12 cellular contexts compared by ENCODE assay signal in the genomic region with DNA sequence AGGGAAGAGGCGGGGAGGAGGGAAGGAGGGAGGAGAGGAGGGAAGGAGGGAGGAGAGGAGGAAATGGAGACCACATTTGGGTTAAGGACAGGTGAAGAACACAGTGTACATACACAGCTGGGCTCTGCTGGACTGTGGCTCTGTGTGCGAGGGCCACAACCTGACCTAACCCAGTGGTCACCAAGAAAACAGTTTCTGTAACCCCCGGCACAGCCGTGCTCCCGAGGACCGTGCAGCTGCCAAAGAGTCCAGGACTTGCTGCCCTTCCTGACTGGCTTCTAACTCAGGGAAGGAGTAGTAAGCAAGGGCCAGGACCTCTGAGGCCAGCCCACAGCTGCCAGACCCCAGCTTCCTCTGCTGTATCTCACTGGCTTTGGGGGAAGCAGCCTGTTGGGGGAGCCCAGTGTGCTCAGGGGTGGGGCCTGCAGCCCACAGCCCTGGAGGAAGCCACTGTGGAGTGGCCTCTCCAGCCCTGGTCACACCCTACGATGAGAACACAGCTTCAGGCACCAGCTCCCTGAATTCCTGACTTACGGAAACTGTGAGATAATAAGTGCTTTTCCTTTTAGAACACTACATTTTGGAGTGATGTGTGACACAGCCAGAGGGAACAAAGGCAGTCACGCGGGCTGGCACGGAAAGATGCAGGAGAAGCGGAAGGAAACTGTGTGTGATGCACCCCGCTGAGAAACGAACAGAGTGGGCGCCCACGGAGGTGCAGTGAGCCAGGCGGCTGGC. TPM values are rescaled to one million over a fixed set of nuclear protein-coding genes. Genes with fewer than 3 reads are reported as not detected.
DNase-seq lines count a peak whose midpoint lies in the region; ATAC-seq and TF ChIP-seq lines count a peak whose summit lies in the region.
"Had no signal": no experiment of that assay in that cellular context is flagged by ENCODE, and none has a peak within 500 bp of the region (broad histone marks: within the 10 kb centered on the region; RNA-seq: fewer than 3 reads in every experiment).

No MANE protein-coding gene starts in this region.

- no peak for DNase-seq in activated naive CD4-positive, alpha-beta T cell treated with anti-CD3 and anti-CD28 coated beads, Interleukin-2, amount 10 ng/mL, durations not matched to agents 7 days and 5 days
- DNase-seq in caudate nucleus (lab: John Stamatoyannopoulos, UW) (peak in 43 of 61 donors; percentile 7 to 89 (median 43)), right atrium auricular region (ENCODE audit: low spot score) (peak; percentile 83), upper lobe of right lung (no peak), hepatic stellate cell (ENCODE audit: low spot score) (no peak), NCI-H1694 (lab: John Stamatoyannopoulos, UW) (no peak)
- no peak for DNase-seq in stimulated activated effector memory CD8-positive, alpha-beta T cell treated with anti-CD3 and anti-CD28 coated beads, Interleukin-12 subunit alpha, Interleukin-12 subunit beta, amount 100 ng/mL, for 72 hours (ENCODE audit: low spot score in 2 of 2)
- DNase-seq: activated CD4-positive, alpha-beta T cell treated with anti-CD3 and anti-CD28 coated beads for 48 hours; effector memory CD4-positive, alpha-beta T cell; NCI-H146 had no signal

- no peaks in the 10 kb centered on the region for H3K9me3 Mint-ChIP-seq in activated naive CD4-positive, alpha-beta T cell treated with anti-CD3 and anti-CD28 coated beads, Interleukin-2, amount 50 U/mL, for 24 hours
- H3K9me3 Mint-ChIP-seq in activated naive CD4-positive, alpha-beta T cell treated with anti-CD3 and anti-CD28 coated beads, Interleukin-2, amount 10 ng/mL, durations not matched to agents 7 days and 5 days, result no peaks in the 10 kb centered on the region
- H3K9me3 Mint-ChIP-seq in stimulated activated effector memory CD8-positive, alpha-beta T cell treated with anti-CD3 and anti-CD28 coated beads, Interleukin-12 subunit alpha, Interleukin-12 subunit beta, amount 100 ng/mL, for 72 hours, result no peaks in the 10 kb centered on the region

- peaks cover 28% of the 10 kb centered on the region for H3K36me3 ChIP-seq in right atrium auricular region
- peaks cover 50% of the 10 kb centered on the region for H3K36me3 ChIP-seq in upper lobe of right lung

- no peak for TF ChIP-seq CTCF in right atrium auricular region (IDR thresholded peaks at IDR 0.05)
- no peak for TF ChIP-seq CTCF in upper lobe of right lung (IDR thresholded peaks at IDR 0.05)

- peaks cover 2% of the 10 kb centered on the region for H3K36me3 Mint-ChIP-seq in activated naive CD4-positive, alpha-beta T cell treated with anti-CD3 and anti-CD28 coated beads, Interleukin-2, amount 50 U/mL, for 24 hours
- H3K36me3 Mint-ChIP-seq in activated naive CD4-positive, alpha-beta T cell treated with anti-CD3 and anti-CD28 coated beads, Interleukin-2, amount 10 ng/mL, durations not matched to agents 7 days and 5 days, result peaks cover 26% of the 10 kb centered on the region
- H3K36me3 Mint-ChIP-seq in stimulated activated effector memory CD8-positive, alpha-beta T cell treated with anti-CD3 and anti-CD28 coated beads, Interleukin-12 subunit alpha, Interleukin-12 subunit beta, amount 100 ng/mL, for 72 hours, result peaks cover 100% of the 10 kb centered on the region

- H3K4me1 Mint-ChIP-seq in activated naive CD4-positive, alpha-beta T cell treated with anti-CD3 and anti-CD28 coated beads, Interleukin-2, amount 50 U/mL, for 24 hours, result no peaks in the 10 kb centered on the region
- H3K4me1 Mint-ChIP-seq in activated naive CD4-positive, alpha-beta T cell treated with anti-CD3 and anti-CD28 coated beads, Interleukin-2, amount 10 ng/mL, durations not matched to agents 7 days and 5 days, result peaks cover 6% of the 10 kb centered on the region
- no peaks in the 10 kb centered on the region for H3K4me1 Mint-ChIP-seq in stimulated activated effector memory CD8-positive, alpha-beta T cell treated with anti-CD3 and anti-CD28 coated beads, Interleukin-12 subunit alpha, Interleukin-12 subunit beta, amount 100 ng/mL, for 72 hours

- H3K27ac ChIP-seq in caudate nucleus (ENCODE audit: low read depth, low read length) (peak overlapping the region; percentile 26), right atrium auricular region (peak overlapping the region; percentile 73 to 75), upper lobe of right lung (no peak overlapping the region)

- H3K4me3 Mint-ChIP-seq in activated naive CD4-positive, alpha-beta T cell treated with anti-CD3 and anti-CD28 coated beads, Interleukin-2, amount 50 U/mL, for 24 hours, result no peak overlapping the region
- H3K4me3 Mint-ChIP-seq in activated naive CD4-positive, alpha-beta T cell treated with anti-CD3 and anti-CD28 coated beads, Interleukin-2, amount 10 ng/mL, durations not matched to agents 7 days and 5 days, result no peak overlapping the region
- H3K4me3 Mint-ChIP-seq in stimulated activated effector memory CD8-positive, alpha-beta T cell treated with anti-CD3 and anti-CD28 coated beads, Interleukin-12 subunit alpha, Interleukin-12 subunit beta, amount 100 ng/mL, for 72 hours, result no peak overlapping the region

- H3K4me1 ChIP-seq in right atrium auricular region, result peaks cover 0 to 20% of the 10 kb centered on the region in 2 donors
- no peaks in the 10 kb centered on the region for H3K4me1 ChIP-seq in upper lobe of right lung
- H3K4me1 ChIP-seq: HAP-1 had no signal

- intact Hi-C loops in upper lobe of right lung (cut with DNase I), result no loop called here

- no peak for ATAC-seq in stimulated activated effector memory CD8-positive, alpha-beta T cell treated with anti-CD3 and anti-CD28 coated beads, Interleukin-12 subunit alpha, Interleukin-12 subunit beta, amount 100 ng/mL, for 72 hours
- ATAC-seq in upper lobe of right lung, result no peak

- H3K27me3 ChIP-seq in right atrium auricular region (no peaks in the 10 kb centered on the region), upper lobe of right lung (no peaks in the 10 kb centered on the region)

- CTCF ChIA-PET in activated naive CD4-positive, alpha-beta T cell treated with anti-CD3 and anti-CD28 coated beads, Interleukin-2, amount 10 ng/mL, durations not matched to agents 7 days and 5 days (lab: Charles Lee), result interaction anchor here (1.6 to 1.8 kb wide), 2 partner anchors 12 to 58 kb away, joined by 7 to 10 read pairs; no protein-coding TSS in a partner anchor

- H3K9me3 ChIP-seq in right atrium auricular region (no peaks in the 10 kb centered on the region), upper lobe of right lung (no peaks in the 10 kb centered on the region)
- H3K9me3 ChIP-seq: HAP-1 had no signal

- H3K27me3 Mint-ChIP-seq in activated naive CD4-positive, alpha-beta T cell treated with anti-CD3 and anti-CD28 coated beads, Interleukin-2, amount 50 U/mL, for 24 hours, result no peaks in the 10 kb centered on the region
- no peaks in the 10 kb centered on the region for H3K27me3 Mint-ChIP-seq in activated naive CD4-positive, alpha-beta T cell treated with anti-CD3 and anti-CD28 coated beads, Interleukin-2, amount 10 ng/mL, durations not matched to agents 7 days and 5 days

- no peak overlapping the region for H3K4me3 ChIP-seq in right atrium auricular region
- no peak overlapping the region for H3K4me3 ChIP-seq in upper lobe of right lung
- H3K4me3 ChIP-seq: HAP-1 had no signal

- peak overlapping the region; percentile 8 for H3K27ac Mint-ChIP-seq in activated naive CD4-positive, alpha-beta T cell treated with anti-CD3 and anti-CD28 coated beads, Interleukin-2, amount 50 U/mL, for 24 hours
- no peak overlapping the region for H3K27ac Mint-ChIP-seq in activated naive CD4-positive, alpha-beta T cell treated with anti-CD3 and anti-CD28 coated beads, Interleukin-2, amount 10 ng/mL, durations not matched to agents 7 days and 5 days
- peak overlapping the region; percentile 83 for H3K27ac Mint-ChIP-seq in stimulated activated effector memory CD8-positive, alpha-beta T cell treated with anti-CD3 and anti-CD28 coated beads, Interleukin-12 subunit alpha, Interleukin-12 subunit beta, amount 100 ng/mL, for 72 hours

RNA-seq across cellular contexts. Expression of a gene that starts 32.3 kb away (rescaled TPM):
- total RNA-seq in right atrium auricular region (10 to 100 TPM in 1 of 2 donors, 1 to 10 TPM in 1; 5.8 to 12.8 TPM), upper lobe of right lung (13.5 TPM)

Comparison
In these comparisons a context has a peak if more than half of its experiments do, and no peak if none do; other contexts are left out.
1. DNase-seq: peak in caudate nucleus (43 of 61) and right atrium auricular region (single experiment); none in activated naive CD4-positive, alpha-beta T cell treated with anti-CD3 and anti-CD28 coated beads, Interleukin-2, amount 10 ng/mL, durations not matched to agents 7 days and 5 days (single experiment), stimulated activated effector memory CD8-positive, alpha-beta T cell treated with anti-CD3 and anti-CD28 coated beads, Interleukin-12 subunit alpha, Interleukin-12 subunit beta, amount 100 ng/mL, for 72 hours (0 of 2), upper lobe of right lung (single experiment), hepatic stellate cell (single experiment) and NCI-H1694 (single experiment).